Comparison of ENCODE assay signal across 18 cellular contexts in the genomic region with DNA sequence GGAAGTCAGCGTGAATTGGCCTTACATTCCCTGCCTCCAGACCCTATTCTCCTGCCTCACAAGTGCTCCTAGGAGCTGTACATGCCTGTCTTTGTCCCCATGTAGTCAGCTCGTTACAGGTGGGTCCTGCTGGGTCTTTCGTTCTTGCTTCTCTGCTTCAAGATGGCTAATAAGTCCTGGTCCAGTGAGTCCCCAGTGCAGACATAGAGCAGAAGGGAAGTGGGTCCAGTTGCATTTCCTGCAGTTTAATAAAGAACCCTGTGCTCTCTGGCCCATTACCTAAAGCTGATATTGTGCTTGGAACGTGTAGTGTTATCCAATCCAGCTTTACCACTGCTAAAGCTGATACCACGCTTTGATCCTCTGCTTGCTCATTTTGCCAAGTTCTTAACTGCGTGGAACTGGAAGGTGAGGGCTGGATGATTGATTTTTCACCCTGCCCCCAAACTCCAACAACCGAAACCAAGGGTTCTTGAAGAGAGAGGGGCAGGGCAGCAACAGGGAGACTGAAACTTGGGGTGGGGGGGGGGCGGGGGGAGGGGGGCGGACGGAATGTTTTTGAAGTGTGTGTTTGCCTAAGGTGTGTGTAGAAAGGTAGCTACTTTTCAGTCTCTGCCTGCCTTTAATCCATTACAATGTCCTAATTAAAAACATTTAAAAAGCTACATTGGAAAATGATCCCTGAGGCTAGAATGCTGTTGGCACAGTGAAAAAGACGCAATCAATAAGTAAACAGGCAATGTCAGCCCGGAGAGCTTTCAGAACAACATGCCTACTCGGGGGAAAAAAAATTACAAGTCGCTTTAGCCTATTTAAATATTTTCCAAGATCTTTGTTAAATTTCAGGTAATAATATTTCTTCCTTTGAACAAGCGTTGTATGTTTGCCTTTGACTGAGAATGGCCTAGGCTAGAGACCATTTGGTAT. TPM values are rescaled to one million over a fixed set of nuclear protein-coding genes. Genes with fewer than 3 reads are reported as not detected.
A peak's percentile ranks its signal among the peaks of the same experiment; 100 is the strongest.
DNase-seq lines count a peak whose midpoint lies in the region; ATAC-seq and TF ChIP-seq lines count a peak whose summit lies in the region.
"Had no signal": no experiment of that assay in that cellular context is flagged by ENCODE, and none has a peak within 500 bp of the region (broad histone marks: within the 10 kb centered on the region; RNA-seq: fewer than 3 reads in every experiment).

No MANE protein-coding gene starts in this region.

- dilution Hi-C loops in IMR-90 (cut with HindIII; ENCODE audit: low sequenced_read_pairs, unreplicated experiment): no loop called here

- H3K4me2 ChIP-seq in IMR-90 (ENCODE audit: low read depth, low read length) (no peak overlapping the region), hepatocyte (peak overlapping the region; percentile 52)
- H3K4me2 ChIP-seq: KMS-11 had no signal

- POLR2A ChIA-PET in IMR-90 (lab: Charles Lee; ENCODE audit: unreplicated experiment): no interaction called here

- H4K20me1 ChIP-seq in IMR-90 (ENCODE audit: insufficient read depth, low read length) (no peaks in the 10 kb centered on the region), hepatocyte (ENCODE audit: insufficient read depth, poor library complexity, severe bottlenecking) (no peaks in the 10 kb centered on the region)

- H4K8ac ChIP-seq in IMR-90 (ENCODE audit: low read depth in 2 of 2, low read length in 2 of 2): no peak overlapping the region

- H3K27ac ChIP-seq in IMR-90 (ENCODE audit: insufficient read depth, low read length) (no peak overlapping the region), hepatocyte (peak overlapping the region; percentile 78)
- H3K27ac ChIP-seq: 22Rv1, foreskin keratinocyte, KMS-11 had no signal

- H3K14ac ChIP-seq in IMR-90 (replicated peaks; ENCODE audit: low read depth, low read length): no peak overlapping the region

- CTCF ChIA-PET in IMR-90 (lab: Yijun Ruan, JAX): interaction anchor here (0.6 to 1.0 kb wide), 2 partner anchors 15 to 22 kb away, joined by 3 to 4 read pairs; no protein-coding TSS in a partner anchor

- H3K9me2 ChIP-seq in hepatocyte (replicated peaks; ENCODE audit: insufficient read depth): no peaks in the 10 kb centered on the region

- TF ChIP-seq POLR2A in IMR-90 (IDR thresholded peaks at IDR 0.05; ENCODE audit: low read depth, low read length): no peak

- no peak overlapping the region for H3K18ac ChIP-seq in IMR-90 (ENCODE audit: low read depth, low read length)

- H3K9me3 ChIP-seq in IMR-90 (ENCODE audit: control insufficient read depth, insufficient read depth, low read length) (no peaks in the 10 kb centered on the region), hepatocyte (ENCODE audit: low read depth) (no peaks in the 10 kb centered on the region)

- H2AK5ac ChIP-seq in IMR-90 (ENCODE audit: low read depth, low read length): no peak overlapping the region

- peaks cover 14% of the 10 kb centered on the region for H3K4me1 ChIP-seq in IMR-90 (ENCODE audit: control insufficient read depth, insufficient read depth, low read length)
- no peaks in the 10 kb centered on the region for H3K4me1 ChIP-seq in hepatocyte (ENCODE audit: insufficient read depth)

- 100% methylated on average over 1 of the region's 15 CpGs; no CpG with 5 or more reads in 1 of the 2 experiments for WGBS in IMR-90 (ENCODE audit: extremely low coverage in 2 of 2, insufficient read length in 1 of 2), 2 experiments
- 59% methylated on average over 13 of the region's 15 CpGs for WGBS in hepatocyte (ENCODE audit: low lambda C conversion rate, missing lambda C conversion rate)

- H3K79me2 ChIP-seq in hepatocyte: no peaks in the 10 kb centered on the region

- H3K4me3 ChIP-seq in IMR-90 (ENCODE audit: insufficient read depth, low read depth, low read length) (no peak overlapping the region), hepatocyte (no peak overlapping the region)

- H3K9me1 ChIP-seq in IMR-90 (ENCODE audit: insufficient read depth, low read length): peaks cover 3% of the 10 kb centered on the region

- peak overlapping the region; percentile 43 for H4K91ac ChIP-seq in IMR-90 (ENCODE audit: insufficient read depth, low read depth, low read length)

- H2BK20ac ChIP-seq in IMR-90 (ENCODE audit: low read depth, low read length): no peak overlapping the region; the same call in 1 of the 2 replicates

- H3K4ac ChIP-seq in IMR-90 (ENCODE audit: low read depth, low read length): peak overlapping the region; percentile 19; the same call in 1 of the 2 replicates

- H2AK9ac ChIP-seq in IMR-90 (replicated peaks; ENCODE audit: low read depth, low read length, poor library complexity): no peak overlapping the region

- no peak overlapping the region for H4K5ac ChIP-seq in IMR-90 (ENCODE audit: low read depth, low read length)

- H3K36me3 ChIP-seq in IMR-90 (ENCODE audit: control insufficient read depth, insufficient read depth, low read length): no peaks in the 10 kb centered on the region
- H3K36me3 ChIP-seq in hepatocyte (replicated peaks; ENCODE audit: insufficient read depth, low read depth): peaks cover 3% of the 10 kb centered on the region

- no peak overlapping the region for H3K56ac ChIP-seq in IMR-90 (ENCODE audit: extremely low read depth, insufficient read depth, low read length)

- H3K27me3 ChIP-seq in IMR-90 (ENCODE audit: control insufficient read depth, insufficient read depth, low read length): no peaks in the 10 kb centered on the region
- no peaks in the 10 kb centered on the region for H3K27me3 ChIP-seq in hepatocyte
- H3K27me3 ChIP-seq: foreskin keratinocyte had no signal

- DNase-seq in NCI-H1092 treated with DMSO at 0.1 percent for 48 hours (lab: John Stamatoyannopoulos, UW): peak; percentile 13
- no peak for DNase-seq in NCI-H1092 (lab: John Stamatoyannopoulos, UW)
- no peak for DNase-seq in IMR-90
- DNase-seq in hepatocyte (ENCODE audit: low spot score): no peak
- peak; percentile 33 for DNase-seq in renal cortical epithelial cell (ENCODE audit: low read depth)
- DNase-seq in activated CD8-positive, alpha-beta memory T cell treated with anti-CD3 and anti-CD28 coated beads, Interleukin-2, amount 50 U/mL, for 48 hours: no peak
- DNase-seq in ACHN: no peak
- DNase-seq: activated T-cell treated with anti-CD3 and anti-CD28 coated beads for 4 hours; CD4-positive, alpha-beta T cell; foreskin keratinocyte; mesendoderm; NCI-H1694 treated with DMSO at 0.1 percent for 48 hours; NCI-H774; T-helper 1 cell had no signal

- 0 out of 4 replicates have a peak, but pooled peaks cover 0 to 3% of the 10 kb centered on the region in 2 experiments for H3K79me1 ChIP-seq in IMR-90 (ENCODE audit: low read depth in 1 of 2, low read length in 2 of 2)

- no peak for ATAC-seq in IMR-90 (ENCODE audit: low read depth)
- ATAC-seq in HG03196 (IDR thresholded peaks at IDR 0.05; ENCODE audit: unreplicated experiment): no peak
- ATAC-seq: activated CD4-positive, CD25-positive, alpha-beta regulatory T cell treated with anti-CD3 and anti-CD28 coated beads, Interleukin-2, amount 50 U/mL, for 24 hours; foreskin keratinocyte had no signal

- intact Hi-C loops in IMR-90 (cut with micrococcal nuclease): no loop called here

- peak overlapping the region; percentile 53 for H2BK120ac ChIP-seq in IMR-90 (ENCODE audit: low read depth, low read length)

- no TSS peak for BruUV-seq in IMR-90 (replicated peaks; lab: Mats Ljungman, UMichigan)

- TF ChIP-seq RAD21 in IMR-90 (IDR thresholded peaks at IDR 0.05; ENCODE audit: low read length): no peak

- no peak overlapping the region for H2BK15ac ChIP-seq in IMR-90 (ENCODE audit: low read depth, low read length)

- H3K23ac ChIP-seq in IMR-90 (ENCODE audit: low read depth, low read length): no peak overlapping the region

- in situ Hi-C loops in IMR-90 (cut with MboI; ENCODE audit: low sequenced_read_pairs): no loop called here
- in situ Hi-C loops in ACHN (cut with HindIII; ENCODE audit: low pct_ligation_motif_present, low pct_unique_long_range_greater_than_20kb, low sequenced_read_pairs): no loop called here

- H2AFZ ChIP-seq in IMR-90 (replicated peaks; ENCODE audit: low read length, poor library complexity): peak overlapping the region; percentile 29
- no peak overlapping the region for H2AFZ ChIP-seq in hepatocyte

- no peak overlapping the region for H2BK5ac ChIP-seq in IMR-90 (ENCODE audit: low read depth, low read length, poor library complexity, severe bottlenecking)

- H3K9ac ChIP-seq in IMR-90 (ENCODE audit: low read depth, low read length): no peak overlapping the region
- H3K9ac ChIP-seq: KMS-11 had no signal

- TF ChIP-seq CTCF in IMR-90 (conservative IDR thresholded peaks at IDR 0.05; ENCODE audit: low read depth, low read length): no peak
- TF ChIP-seq CTCF in hepatocyte (IDR thresholded peaks at IDR 0.05; ENCODE audit: poor library complexity): no peak

TF ChIP-seq in IMR-90, 13 proteins besides CTCF, POLR2A, EP300 and RAD21:
- TF ChIP-seq MAZ (IDR thresholded peaks at IDR 0.05; ENCODE audit: borderline replicate concordance, low read depth, low read length) (no peak), CEBPB (IDR thresholded peaks at IDR 0.05; ENCODE audit: low read depth, low read length) (no peak), BHLHE40 (IDR thresholded peaks at IDR 0.05; ENCODE audit: low read depth, low read length) (no peak), SMC3 (IDR thresholded peaks at IDR 0.05; ENCODE audit: low read depth, low read length) (no peak)

RNA-seq across cellular contexts. Expression of a gene that starts 46.3 kb away (rescaled TPM):
- 52.0 and 110 TPM in 2 replicates for total RNA-seq in IMR-90 (2012; rRNA removed)
- polyA plus RNA-seq in IMR-90 (2012; rRNA removed): 32.2 and 45.9 TPM in 2 replicates
- polyA plus RNA-seq in IMR-90 (2012; cell fraction: cytosol; rRNA removed): 21.8 and 23.3 TPM in 2 replicates
- 14.8 and 56.7 TPM in 2 replicates for polyA plus RNA-seq in IMR-90 (2012; cell fraction: nucleus; rRNA removed; ENCODE audit: low replicate concordance)
- total RNA-seq in hepatocyte: 68.6 and 101 TPM in 2 replicates
- polyA plus RNA-seq in hepatocyte: 81.7 and 94.0 TPM in 2 replicates
- 190 and 342 TPM in 2 replicates for total RNA-seq in renal cortical epithelial cell

Comparison
In these comparisons a context has a peak if more than half of its experiments do, and no peak if none do; other contexts are left out.
1. DNase-seq: peak in NCI-H1092 treated with DMSO at 0.1 percent for 48 hours (single experiment) and renal cortical epithelial cell (single experiment); none in NCI-H1092 (single experiment), IMR-90 (single experiment), hepatocyte (single experiment), activated CD8-positive, alpha-beta memory T cell treated with anti-CD3 and anti-CD28 coated beads, Interleukin-2, amount 50 U/mL, for 48 hours (single experiment) and ACHN (single experiment).